Comparison of ENCODE assay signal across 10 cellular contexts in genomic region chr3:141737108-141737507, GRCh38. TPM values are rescaled to one million over a fixed set of nuclear protein-coding genes. Genes with fewer than 3 reads are reported as not detected.
DNase-seq lines count a peak whose midpoint lies in the region; ATAC-seq and TF ChIP-seq lines count a peak whose summit lies in the region.
"Had no signal": no experiment of that assay in that cellular context is flagged by ENCODE, and none has a peak within 500 bp of the region (broad histone marks: within the 10 kb centered on the region; RNA-seq: fewer than 3 reads in every experiment).

No MANE protein-coding gene starts in this region.

- H3K9me3 Mint-ChIP-seq in CD4-positive, CD25-positive, alpha-beta regulatory T cell: peaks cover 0 to 1% (median 0%) of the 10 kb centered on the region in 7 donors
- H3K9me3 Mint-ChIP-seq in naive thymus-derived CD4-positive, alpha-beta T cell: no peaks in the 10 kb centered on the region
- H3K9me3 Mint-ChIP-seq: activated naive CD8-positive, alpha-beta T cell treated with anti-CD3 and anti-CD28 coated beads for 36 hours had no signal

- in situ Hi-C loops in KBM-7 (cut with MboI; ENCODE audit: low pct_unique_long_range_greater_than_20kb, low sequenced_read_pairs): no loop called here

- H3K4me3 Mint-ChIP-seq in CD4-positive, CD25-positive, alpha-beta regulatory T cell: no peak overlapping the region
- H3K4me3 Mint-ChIP-seq in naive thymus-derived CD4-positive, alpha-beta T cell: no peak overlapping the region

- TF ChIP-seq CTCF in A673 (conservative IDR thresholded peaks at IDR 0.05; ENCODE audit: low read depth, low read length): no peak

- no peaks in the 10 kb centered on the region for H3K27me3 ChIP-seq in CD4-positive, CD25-positive, alpha-beta regulatory T cell (ENCODE audit: control insufficient read depth, insufficient read depth, low read length)
- H3K27me3 ChIP-seq in naive thymus-derived CD4-positive, alpha-beta T cell (ENCODE audit: control insufficient read depth in 2 of 2, insufficient read depth in 2 of 2, low read length in 2 of 2): no peaks in the 10 kb centered on the region
- H3K27me3 ChIP-seq in A673 (replicated peaks; ENCODE audit: insufficient read depth, low read depth, low read length, poor library complexity): no peaks in the 10 kb centered on the region

- intact Hi-C loops in naive thymus-derived CD4-positive, alpha-beta T cell (cut with micrococcal nuclease): loop anchor here (5.0 to 10.0 kb wide), 6 partner anchors 50 to 838 kb away; partner anchors contain the start of genes ATR (in 1 of the 2), RASA2 (in 1 of the 2) and SLC25A36 (in 1 of the 2)
- intact Hi-C loops in A673 (cut with micrococcal nuclease; ENCODE audit: unreplicated experiment): loop anchor here (5.0 to 10.0 kb wide), 4 partner anchors 160 to 548 kb away; no protein-coding TSS in a partner anchor

- CTCF ChIA-PET in naive thymus-derived CD4-positive, alpha-beta T cell (lab: Charles Lee): interaction anchor here (0.8 to 4.5 kb wide), 3 partner anchors 28 to 176 kb away, joined by 3 to 39 read pairs (median 14); partner anchors contain the start of gene ATP1B3
- CTCF ChIA-PET in A673 (lab: Charles Lee): no interaction called here

- H3K27ac ChIP-seq in CD4-positive, CD25-positive, alpha-beta regulatory T cell (ENCODE audit: insufficient read depth, low read length, poor library complexity, severe bottlenecking): peak overlapping the region; percentile 86
- peak overlapping the region; percentile 79 for H3K27ac ChIP-seq in naive thymus-derived CD4-positive, alpha-beta T cell (ENCODE audit: low read depth, low read length)
- no peak overlapping the region for H3K27ac ChIP-seq in A673 (ENCODE audit: low read depth, low read length, poor library complexity, severe bottlenecking)

- H3K36me3 Mint-ChIP-seq in CD4-positive, CD25-positive, alpha-beta regulatory T cell: no peaks in the 10 kb centered on the region
- H3K36me3 Mint-ChIP-seq in naive thymus-derived CD4-positive, alpha-beta T cell: peaks cover 0 to 4% (median 3%) of the 10 kb centered on the region in 5 donors

- no TSS peak for BruUV-seq in A673 (replicated peaks; lab: Mats Ljungman, UMichigan)

- H3K27me3 Mint-ChIP-seq in CD4-positive, CD25-positive, alpha-beta regulatory T cell: peaks cover 5% of the 10 kb centered on the region
- peaks cover 0 to 7% (median 0%) of the 10 kb centered on the region in 5 donors for H3K27me3 Mint-ChIP-seq in naive thymus-derived CD4-positive, alpha-beta T cell
- H3K27me3 Mint-ChIP-seq: activated naive CD8-positive, alpha-beta T cell treated with anti-CD3 and anti-CD28 coated beads for 36 hours had no signal

- peak overlapping the region; percentile 83 for H3K4me3 ChIP-seq in CD4-positive, CD25-positive, alpha-beta regulatory T cell (ENCODE audit: low read depth, low read length)
- H3K4me3 ChIP-seq in naive thymus-derived CD4-positive, alpha-beta T cell (ENCODE audit: low read length): no peak overlapping the region
- H3K4me3 ChIP-seq in A673 (ENCODE audit: low read depth, low read length, poor library complexity, severe bottlenecking): no peak overlapping the region

- DNase-seq in CD4-positive, CD25-positive, alpha-beta regulatory T cell: no peak
- DNase-seq in KBM-7 (peak; percentile 75), SKM-1 treated with dmso at 0.1 percent for 144 hours (lab: John Stamatoyannopoulos, UW; ENCODE audit: unreplicated experiment) (peak; percentile 85), A673 (ENCODE audit: low spot score) (no peak), NCI-H2029 (lab: John Stamatoyannopoulos, UW) (no peak), activated T-cell treated with anti-CD3 and anti-CD28 coated beads for 4 hours (no peak)
- DNase-seq in naive thymus-derived CD4-positive, alpha-beta T cell: no peak
- DNase-seq: activated naive CD8-positive, alpha-beta T cell treated with anti-CD3 and anti-CD28 coated beads for 36 hours had no signal

- peaks cover 35% of the 10 kb centered on the region for H3K4me1 ChIP-seq in CD4-positive, CD25-positive, alpha-beta regulatory T cell (ENCODE audit: control insufficient read depth, insufficient read depth, low read length, poor library complexity, severe bottlenecking)
- H3K4me1 ChIP-seq in naive thymus-derived CD4-positive, alpha-beta T cell (ENCODE audit: control insufficient read depth in 2 of 2, insufficient read depth in 2 of 2, low read length in 2 of 2): peaks cover 20 to 25% of the 10 kb centered on the region in 2 donors
- peaks cover 18% of the 10 kb centered on the region for H3K4me1 ChIP-seq in A673 (ENCODE audit: insufficient read depth, low read length, poor library complexity, severe bottlenecking)

- H3K36me3 ChIP-seq in CD4-positive, CD25-positive, alpha-beta regulatory T cell (ENCODE audit: control insufficient read depth, insufficient read depth, low read length): peaks cover 7% of the 10 kb centered on the region
- peaks cover 0 to 7% (median 0%) of the 10 kb centered on the region in 3 experiments for H3K36me3 ChIP-seq in naive thymus-derived CD4-positive, alpha-beta T cell (ENCODE audit: control insufficient read depth in 2 of 3, insufficient read depth in 3 of 3, low read length in 3 of 3)
- no peaks in the 10 kb centered on the region for H3K36me3 ChIP-seq in A673 (ENCODE audit: insufficient read depth, low read length, poor library complexity, severe bottlenecking)
- H3K36me3 ChIP-seq: HAP-1 had no signal

- no peak for ATAC-seq in CD4-positive, CD25-positive, alpha-beta regulatory T cell (ENCODE audit: low read depth in 2 of 2)
- no peak for ATAC-seq in naive thymus-derived CD4-positive, alpha-beta T cell
- no peak for ATAC-seq in HG03280 (IDR thresholded peaks at IDR 0.05; ENCODE audit: unreplicated experiment)

- H3K27ac Mint-ChIP-seq in CD4-positive, CD25-positive, alpha-beta regulatory T cell: peak overlapping the region; percentile 29 to 65 (median 65)
- peak overlapping the region in 8 of 9 donors; percentile 5 to 98 (median 84) for H3K27ac Mint-ChIP-seq in naive thymus-derived CD4-positive, alpha-beta T cell

- no peaks in the 10 kb centered on the region for H3K9me3 ChIP-seq in CD4-positive, CD25-positive, alpha-beta regulatory T cell (ENCODE audit: control insufficient read depth in 2 of 2, low read length in 2 of 2)
- H3K9me3 ChIP-seq in naive thymus-derived CD4-positive, alpha-beta T cell (ENCODE audit: control insufficient read depth in 2 of 3, low read length in 3 of 3): no peaks in the 10 kb centered on the region
- no peaks in the 10 kb centered on the region for H3K9me3 ChIP-seq in A673 (ENCODE audit: low read depth, low read length, poor library complexity, severe bottlenecking)
- H3K9me3 ChIP-seq: HAP-1 had no signal

- POLR2A ChIA-PET in naive thymus-derived CD4-positive, alpha-beta T cell (lab: Charles Lee): interaction anchor here (0.5 to 1.1 kb wide), 3 partner anchors 133 to 710 kb away, joined by 3 to 6 read pairs (median 4); partner anchors contain the start of gene XRN1
- POLR2A ChIA-PET in A673 (lab: Charles Lee; ENCODE audit: low non-redundant PET): no interaction called here

- peaks cover 3 to 38% (median 26%) of the 10 kb centered on the region in 4 donors for H3K4me1 Mint-ChIP-seq in CD4-positive, CD25-positive, alpha-beta regulatory T cell
- peaks cover 21 to 37% (median 34%) of the 10 kb centered on the region in 7 donors for H3K4me1 Mint-ChIP-seq in naive thymus-derived CD4-positive, alpha-beta T cell

RNA-seq across cellular contexts. Expression of gene RNF7, which starts 1.0 kb away (rescaled TPM):
- total RNA-seq in CD4-positive, CD25-positive, alpha-beta regulatory T cell: 65.4 TPM
- polyA plus RNA-seq in CD4-positive, CD25-positive, alpha-beta regulatory T cell: 100 to 1,000 TPM; 139 to 169 (median 156) TPM
- 10 to 100 TPM; 45.6 to 63.2 (median 57.3) TPM for total RNA-seq in naive thymus-derived CD4-positive, alpha-beta T cell
- polyA plus RNA-seq in naive thymus-derived CD4-positive, alpha-beta T cell: 100 to 1,000 TPM; 123 to 132 TPM
- total RNA-seq in A673 (2021): 109 and 123 TPM in 2 replicates

RNA-seq across cellular contexts. Expression of gene GRK7, which starts 26.1 kb away (rescaled TPM):
- not detected for total RNA-seq in CD4-positive, CD25-positive, alpha-beta regulatory T cell
- under 1 TPM in 1 of 4 donors, not detected in 3; 0.05 TPM for polyA plus RNA-seq in CD4-positive, CD25-positive, alpha-beta regulatory T cell
- total RNA-seq in naive thymus-derived CD4-positive, alpha-beta T cell: under 1 TPM; 0.13 to 0.27 (median 0.15) TPM
- polyA plus RNA-seq in naive thymus-derived CD4-positive, alpha-beta T cell: not detected
- not detected in 2 replicates for total RNA-seq in A673 (2021)
- total RNA-seq: activated naive CD8-positive, alpha-beta T cell treated with anti-CD3 and anti-CD28 coated beads for 36 hours had no signal

Comparison
In these comparisons a context has a peak if more than half of its experiments do, and no peak if none do; other contexts are left out.
1. DNase-seq: peak in KBM-7 (single experiment) and SKM-1 treated with dmso at 0.1 percent for 144 hours (single experiment); none in CD4-positive, CD25-positive, alpha-beta regulatory T cell (0 of 3), naive thymus-derived CD4-positive, alpha-beta T cell (0 of 9), A673 (single experiment), NCI-H2029 (single experiment) and activated T-cell treated with anti-CD3 and anti-CD28 coated beads for 4 hours (single experiment).